20 cellular contexts compared by ENCODE assay signal in the genomic region with DNA sequence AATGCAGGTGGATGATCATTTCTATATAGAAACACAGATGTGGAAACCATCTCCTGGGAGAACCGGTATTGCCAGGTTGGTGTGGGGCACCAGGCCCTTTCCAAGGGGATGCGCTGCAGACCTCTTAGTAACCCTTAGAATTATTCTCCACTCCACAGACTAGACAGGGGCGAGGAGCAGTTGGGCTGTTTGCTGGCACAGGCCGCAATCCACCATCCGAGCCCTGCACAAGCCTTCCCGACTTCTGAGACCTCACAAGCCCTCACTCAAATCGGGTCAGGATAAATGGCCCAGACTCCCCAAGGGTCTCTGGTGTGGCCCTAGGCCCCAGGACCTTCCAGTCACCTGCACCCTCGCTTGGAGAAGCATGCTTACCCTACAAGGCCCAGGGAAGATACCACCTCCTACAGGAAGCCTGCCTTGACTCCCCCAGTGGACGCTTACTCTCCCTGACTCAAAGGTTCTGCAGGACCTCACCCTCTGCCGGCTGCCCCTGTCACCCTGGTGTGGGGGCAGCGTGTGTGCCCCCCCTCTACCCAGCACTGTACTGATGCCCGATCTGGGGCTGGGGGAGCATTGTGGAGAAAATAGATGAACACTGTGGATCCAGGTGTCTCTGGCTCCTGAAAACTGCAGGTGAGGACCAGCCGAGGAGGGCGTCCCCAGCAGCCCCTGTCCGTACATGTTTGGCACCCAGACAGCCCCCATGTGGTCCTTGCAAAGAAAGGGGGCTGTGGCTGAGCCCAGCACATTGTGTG. TPM values are rescaled to one million over a fixed set of nuclear protein-coding genes. Genes with fewer than 3 reads are reported as not detected.
A peak's percentile ranks its signal among the peaks of the same experiment; 100 is the strongest.
DNase-seq lines count a peak whose midpoint lies in the region; ATAC-seq, FAIRE-seq and TF ChIP-seq lines count a peak whose summit lies in the region.
"Had no signal": no experiment of that assay in that cellular context is flagged by ENCODE, and none has a peak within 500 bp of the region (broad histone marks: within the 10 kb centered on the region; RNA-seq: fewer than 3 reads in every experiment).

No MANE protein-coding gene starts in this region.

- TF ChIP-seq POLR2A in K562 (conservative IDR thresholded peaks at IDR 0.05), result no peak

- no peak for TF ChIP-seq RAD21 in K562 (CRISPR knock-in tag; conservative IDR thresholded peaks at IDR 0.05 in 1 of 2, IDR thresholded peaks at IDR 0.05 in 1 of 2)

- H3K79me2 ChIP-seq in K562 (ENCODE audit: control insufficient read depth, insufficient read depth, low read length), result no peaks in the 10 kb centered on the region

- peaks cover 3% of the 10 kb centered on the region for H3K9me1 ChIP-seq in K562 (ENCODE audit: control insufficient read depth, insufficient read depth, low read length)

- peaks cover 47 to 95% of the 10 kb centered on the region in 2 experiments for H3K27me3 ChIP-seq in K562 (ENCODE audit: control insufficient read depth in 2 of 2, insufficient read depth in 2 of 2, low read length in 2 of 2)
- peaks cover 58% of the 10 kb centered on the region for H3K27me3 ChIP-seq in lower lobe of right lung (ENCODE audit: low read depth)
- H3K27me3 ChIP-seq in aorta (ENCODE audit: control insufficient read depth in 1 of 2, insufficient read depth in 2 of 2, low read length in 1 of 2), result no peaks in the 10 kb centered on the region
- no peaks in the 10 kb centered on the region for H3K27me3 ChIP-seq in CD8-positive, alpha-beta memory T cell (ENCODE audit: insufficient read depth, low read length, poor library complexity, severe bottlenecking)
- H3K27me3 ChIP-seq in SJCRH30, result no peaks in the 10 kb centered on the region

- no peak for FAIRE-seq in K562 (lab: Jason Lieb, UNC)
- FAIRE-seq: RCC 7860 had no signal

- 21% methylated on average over 15 of the region's 15 CpGs for WGBS in K562 (ENCODE audit: insufficient coverage, low coverage, missing lambda C conversion rate)
- 76 to 77% methylated on average over 15 of the region's 15 CpGs for WGBS in aorta, 2 donors

- peaks cover 0 to 10% of the 10 kb centered on the region in 2 donors for H3K4me1 Mint-ChIP-seq in natural killer cell treated with Interleukin-12 subunit alpha and Interleukin-12 subunit beta and Interleukin-15 and Interleukin-18, amount 100 ng/mL, for 72 hours (ENCODE audit: low read depth in 2 of 2)
- peaks cover 0 to 4% of the 10 kb centered on the region in 2 donors for H3K4me1 Mint-ChIP-seq in natural killer cell
- no peaks in the 10 kb centered on the region for H3K4me1 Mint-ChIP-seq in CD8-positive, alpha-beta memory T cell
- H3K4me1 Mint-ChIP-seq: CD4-positive, CD25-positive, alpha-beta regulatory T cell had no signal

- H3K9ac ChIP-seq in K562 (ENCODE audit: insufficient read depth in 1 of 2, low read depth in 2 of 2, low read length in 2 of 2), result no peak overlapping the region

- no TSS peak for BruUV-seq in K562 (replicated peaks; lab: Mats Ljungman, UMichigan)

- in situ Hi-C loops in K562 (cut with MboI), result no loop called here

- no peak for ATAC-seq in natural killer cell treated with Interleukin-12 subunit alpha and Interleukin-12 subunit beta and Interleukin-15 and Interleukin-18, amount 100 ng/mL, for 72 hours
- ATAC-seq in natural killer cell, result no peak
- ATAC-seq in K562, result no peak
- ATAC-seq in lower lobe of right lung, result no peak
- no peak for ATAC-seq in aorta (ENCODE audit: low FRiP score)
- ATAC-seq in HG02981 (IDR thresholded peaks at IDR 0.05; ENCODE audit: unreplicated experiment), result no peak

- no peaks in the 10 kb centered on the region for H3K36me3 Mint-ChIP-seq in natural killer cell treated with Interleukin-12 subunit alpha and Interleukin-12 subunit beta and Interleukin-15 and Interleukin-18, amount 100 ng/mL, for 72 hours
- no peaks in the 10 kb centered on the region for H3K36me3 Mint-ChIP-seq in natural killer cell
- no peaks in the 10 kb centered on the region for H3K36me3 Mint-ChIP-seq in CD8-positive, alpha-beta memory T cell
- H3K36me3 Mint-ChIP-seq: CD4-positive, CD25-positive, alpha-beta regulatory T cell had no signal

- POLR2A ChIA-PET in K562 (lab: Yijun Ruan, JAX), result no interaction called here
- POLR2A ChIA-PET in CD8-positive, alpha-beta memory T cell (lab: Charles Lee), result no interaction called here

- H3K4me1 ChIP-seq in K562 (replicated peaks in 1 of 2; ENCODE audit: control insufficient read depth in 2 of 2, insufficient read depth in 2 of 2, low read length in 2 of 2) (peaks cover 0 to 66% of the 10 kb centered on the region in 2 experiments; a peak in 2 of 5 replicates), lower lobe of right lung (no peaks in the 10 kb centered on the region), aorta (ENCODE audit: control insufficient read depth in 1 of 2, insufficient read depth in 2 of 2, low read length in 2 of 2) (no peaks in the 10 kb centered on the region), SJCRH30 (peaks cover 7% of the 10 kb centered on the region)
- no peaks in the 10 kb centered on the region for H3K4me1 ChIP-seq in CD8-positive, alpha-beta memory T cell (ENCODE audit: insufficient read depth, low read length)
- H3K4me1 ChIP-seq: Caco-2 had no signal

- no peak overlapping the region for H3K4me3 Mint-ChIP-seq in natural killer cell treated with Interleukin-12 subunit alpha and Interleukin-12 subunit beta and Interleukin-15 and Interleukin-18, amount 100 ng/mL, for 72 hours
- H3K4me3 Mint-ChIP-seq in natural killer cell, result no peak overlapping the region
- no peak overlapping the region for H3K4me3 Mint-ChIP-seq in CD8-positive, alpha-beta memory T cell
- H3K4me3 Mint-ChIP-seq: CD4-positive, CD25-positive, alpha-beta regulatory T cell; H9 had no signal

- no peak overlapping the region for H3K4me2 ChIP-seq in K562 (ENCODE audit: insufficient read depth, low read length)

- H4K20me1 ChIP-seq in K562 (replicated peaks; ENCODE audit: control insufficient read depth, insufficient read depth, low read length), result peaks cover 28% of the 10 kb centered on the region

- CTCF ChIA-PET in K562 (lab: Yijun Ruan, JAX; ENCODE audit: low intra/inter-chr PET ratio), result no interaction called here
- CTCF ChIA-PET in CD8-positive, alpha-beta memory T cell (lab: Charles Lee), result no interaction called here

- H3K27ac Mint-ChIP-seq in natural killer cell treated with Interleukin-12 subunit alpha and Interleukin-12 subunit beta and Interleukin-15 and Interleukin-18, amount 100 ng/mL, for 72 hours, result no peak overlapping the region
- no peak overlapping the region for H3K27ac Mint-ChIP-seq in natural killer cell
- no peak overlapping the region for H3K27ac Mint-ChIP-seq in CD8-positive, alpha-beta memory T cell
- H3K27ac Mint-ChIP-seq: H9 had no signal

- peak; percentile 42 for DNase-seq in natural killer cell treated with Interleukin-12 subunit alpha and Interleukin-12 subunit beta and Interleukin-15 and Interleukin-18, amount 100 ng/mL, for 72 hours (ENCODE audit: low spot score)
- DNase-seq in natural killer cell, result no peak
- no peak for DNase-seq in K562 (ENCODE audit: extremely low read depth in 1 of 4, low spot score in 3 of 4)
- DNase-seq in lower lobe of right lung, result peak; percentile 26
- DNase-seq in aorta, result peak; percentile 24 to 52
- DNase-seq in CD8-positive, alpha-beta memory T cell, result no peak
- no peak for DNase-seq in SJCRH30
- DNase-seq: ACHN; AML-193; Caco-2; CD4-positive, CD25-positive, alpha-beta regulatory T cell; GDM1; H9; IMR-90; Karpas-422; NCI-H1436 treated with DMSO at 0.1 percent for 48 hours; NCI-H2029; NCI-H446 had no signal

- no peaks in the 10 kb centered on the region for H3K36me3 ChIP-seq in K562 (ENCODE audit: control insufficient read depth, insufficient read depth, low read length)
- H3K36me3 ChIP-seq in lower lobe of right lung, result no peaks in the 10 kb centered on the region
- no peaks in the 10 kb centered on the region for H3K36me3 ChIP-seq in aorta (ENCODE audit: control insufficient read depth in 1 of 2, insufficient read depth in 2 of 2, low read length in 1 of 2)
- H3K36me3 ChIP-seq in CD8-positive, alpha-beta memory T cell (ENCODE audit: insufficient read depth, low read length), result no peaks in the 10 kb centered on the region
- no peaks in the 10 kb centered on the region for H3K36me3 ChIP-seq in SJCRH30

- intact Hi-C loops in natural killer cell (cut with micrococcal nuclease) (no loop called here), K562 (cut with micrococcal nuclease) (no loop called here), lower lobe of right lung (cut with DNase I) (no loop called here), aorta (cut with DNase I) (no loop called here)

- H2AFZ ChIP-seq in K562 (ENCODE audit: low read depth, low read length), result no peak overlapping the region

- no peak for TF ChIP-seq CTCF in natural killer cell (IDR thresholded peaks at IDR 0.05)
- no peak for TF ChIP-seq CTCF in K562 (IDR thresholded peaks at IDR 0.05 in 2 of 3, conservative IDR thresholded peaks at IDR 0.05 in 1 of 3; ENCODE audit: insufficient read depth in 2 of 3, low read depth in 1 of 3, low read length in 3 of 3)
- TF ChIP-seq CTCF in lower lobe of right lung (IDR thresholded peaks at IDR 0.05), result no peak

- no peak overlapping the region for H3K27ac ChIP-seq in K562 (ENCODE audit: extremely low read depth, low read depth, low read length)
- no peak overlapping the region for H3K27ac ChIP-seq in lower lobe of right lung
- no peak overlapping the region for H3K27ac ChIP-seq in aorta (ENCODE audit: low read depth in 1 of 2, low read length in 2 of 2)
- no peak overlapping the region for H3K27ac ChIP-seq in CD8-positive, alpha-beta memory T cell (ENCODE audit: low read depth, low read length)
- no peak overlapping the region for H3K27ac ChIP-seq in SJCRH30

- peaks cover 4% of the 10 kb centered on the region for H3K9me3 Mint-ChIP-seq in natural killer cell treated with Interleukin-12 subunit alpha and Interleukin-12 subunit beta and Interleukin-15 and Interleukin-18, amount 100 ng/mL, for 72 hours
- H3K9me3 Mint-ChIP-seq in natural killer cell, result peaks cover 2 to 3% of the 10 kb centered on the region in 2 donors
- no peaks in the 10 kb centered on the region for H3K9me3 Mint-ChIP-seq in CD8-positive, alpha-beta memory T cell

- no peaks in the 10 kb centered on the region for H3K9me3 ChIP-seq in K562 (replicated peaks; ENCODE audit: control insufficient read depth, insufficient read depth, low read depth, low read length)
- H3K9me3 ChIP-seq in lower lobe of right lung, result no peaks in the 10 kb centered on the region
- H3K9me3 ChIP-seq in aorta (ENCODE audit: control insufficient read depth, low read length), result no peaks in the 10 kb centered on the region
- H3K9me3 ChIP-seq in CD8-positive, alpha-beta memory T cell (ENCODE audit: low read length), result no peaks in the 10 kb centered on the region
- H3K9me3 ChIP-seq in SJCRH30 (replicated peaks), result no peaks in the 10 kb centered on the region
- H3K9me3 ChIP-seq: Caco-2 had no signal

- TF ChIP-seq EP300 in K562 (IDR thresholded peaks at IDR 0.05; ENCODE audit: low read length), result no peak

- H3K27me3 Mint-ChIP-seq in natural killer cell treated with Interleukin-12 subunit alpha and Interleukin-12 subunit beta and Interleukin-15 and Interleukin-18, amount 100 ng/mL, for 72 hours, result peaks cover 0 to 4% of the 10 kb centered on the region in 2 donors
- peaks cover 0 to 8% of the 10 kb centered on the region in 2 donors for H3K27me3 Mint-ChIP-seq in natural killer cell (ENCODE audit: low read depth in 2 of 2)
- H3K27me3 Mint-ChIP-seq in CD8-positive, alpha-beta memory T cell, result peaks cover 0 to 3% of the 10 kb centered on the region in 2 donors
- H3K27me3 Mint-ChIP-seq: CD4-positive, CD25-positive, alpha-beta regulatory T cell had no signal

- H3K4me3 ChIP-seq in K562 (no peak overlapping the region), lower lobe of right lung (no peak overlapping the region), aorta (ENCODE audit: low read length in 2 of 2) (no peak overlapping the region), SJCRH30 (no peak overlapping the region)
- no peak overlapping the region for H3K4me3 ChIP-seq in CD8-positive, alpha-beta memory T cell (ENCODE audit: low read length)

RNA-seq across cellular contexts. Expression of gene ACSF3, which starts 49.8 kb away (rescaled TPM):
- total RNA-seq in natural killer cell treated with Interleukin-12 subunit alpha and Interleukin-12 subunit beta and Interleukin-15 and Interleukin-18, amount 100 ng/mL, for 72 hours, result 100 to 1,000 TPM in 1 of 2 donors, 10 to 100 TPM in 1; 52.3 to 125 TPM
- total RNA-seq in natural killer cell (10 to 100 TPM; 45.0 to 71.4 (median 51.6) TPM), K562 (2014; rRNA removed) (28.5 and 37.0 TPM in 2 replicates), K562 (2014; rRNA removed; fragmentation: Illumina TruSeq; extraction: Trizol) (14.0 and 14.6 TPM in 2 replicates), K562 (2015; rRNA removed; fragmentation: Illumina TruSeq; extraction: Trizol) (14.5 and 16.9 TPM in 2 replicates), K562 (2021) (31.7 and 32.8 TPM in 2 replicates), lower lobe of right lung (31.7 TPM), aorta (10 to 100 TPM; 19.3 to 33.2 TPM)
- total RNA-seq in K562 (2011; cell fraction: chromatin; rRNA removed; ENCODE audit: low replicate concordance), result 55.6 and 73.7 TPM in 2 replicates
- 44.2 and 45.9 TPM in 2 replicates for total RNA-seq in K562 (2011; cell fraction: nucleolus; rRNA removed)
- 35.3 and 39.0 TPM in 2 replicates for total RNA-seq in K562 (2011; cell fraction: nucleoplasm; rRNA removed)
- polyA plus RNA-seq in K562 (2011; rRNA removed) (14.9 and 15.9 TPM in 2 replicates), K562 (2014; fragmentation: Illumina TruSeq; extraction: Trizol) (14.7 and 21.0 TPM in 2 replicates), K562 (2014; fragmentation: Nextera tagmentation; extraction: Ambion mirVana) (1 to 10 TPM in 1 of 2 experiments, under 1 TPM in 1; 0.77 to 1.9 TPM), K562 (2014; rRNA removed) (27.3 and 29.8 TPM in 2 replicates), aorta (10 to 100 TPM; 20.0 to 48.4 TPM)
- polyA plus RNA-seq in K562 (2011; cell fraction: cytosol; rRNA removed), result 12.9 and 34.5 TPM in 2 replicates
- 22.1 and 40.2 TPM in 2 replicates for polyA plus RNA-seq in K562 (2011; cell fraction: nucleus; rRNA removed)
- 16.9 and 29.2 TPM in 2 replicates for polyA plus RNA-seq in K562 (2012)
- polyA minus RNA-seq in K562 (2011; rRNA and poly(A)+ RNA removed), result 16.2 and 17.6 TPM in 2 replicates
- polyA minus RNA-seq in K562 (2011; cell fraction: cytosol; rRNA and poly(A)+ RNA removed), result 40.6 and 53.1 TPM in 2 replicates
- polyA minus RNA-seq in K562 (2011; cell fraction: nucleus; rRNA and poly(A)+ RNA removed), result 21.0 and 22.3 TPM in 2 replicates
- 10 to 100 TPM; 43.6 to 43.9 TPM for total RNA-seq in CD8-positive, alpha-beta memory T cell
- 35.5 TPM for polyA plus RNA-seq in CD8-positive, alpha-beta memory T cell
- 9.2 and 11.8 TPM in 2 replicates for total RNA-seq in SJCRH30 (2014; rRNA removed; shearing (Covaris generic))

Comparison
In these comparisons a context has a peak if more than half of its experiments do, and no peak if none do; other contexts are left out.
1. DNase-seq: peak in natural killer cell treated with Interleukin-12 subunit alpha and Interleukin-12 subunit beta and Interleukin-15 and Interleukin-18, amount 100 ng/mL, for 72 hours (single experiment), lower lobe of right lung (single experiment) and aorta (2 of 2); none in natural killer cell (single experiment), K562 (0 of 4), CD8-positive, alpha-beta memory T cell (0 of 5) and SJCRH30 (0 of 2).